18 cellular contexts compared by ENCODE assay signal in genomic region chr3:139541156-139541897, GRCh38. TPM values are rescaled to one million over a fixed set of nuclear protein-coding genes. Genes with fewer than 3 reads are reported as not detected.
DNase-seq lines count a peak whose midpoint lies in the region; ATAC-seq and TF ChIP-seq lines count a peak whose summit lies in the region.
"Had no signal": no experiment of that assay in that cellular context is flagged by ENCODE, and none has a peak within 500 bp of the region (broad histone marks: within the 10 kb centered on the region; RNA-seq: fewer than 3 reads in every experiment).

No MANE protein-coding gene starts in this region.

- H3K4me3 Mint-ChIP-seq in chondrocyte (ENCODE audit: unreplicated experiment) (peak overlapping the region; percentile 3), nephron progenitor cell (peak overlapping the region; percentile 89)
- no peak overlapping the region for H3K4me3 Mint-ChIP-seq in stimulated activated memory B cell treated with anti-CD40 and anti-IgM and Interleukin-4, amounts not matched to agents 10 μg/mL and 1 μg/mL and 100 μg/mL, for 72 hours
- H3K4me3 Mint-ChIP-seq: activated T-cell treated with anti-CD3 and anti-CD28 coated beads, Interleukin-2, amount 50 U/mL, for 4 hours had no signal

- no peak for ATAC-seq in stimulated activated memory B cell treated with anti-CD40 and anti-IgM and Interleukin-4, amounts not matched to agents 10 μg/mL and 1 μg/mL and 100 μg/mL, for 72 hours
- ATAC-seq in HG03045 (IDR thresholded peaks at IDR 0.05; ENCODE audit: unreplicated experiment) = no peak
- ATAC-seq: activated T-cell treated with anti-CD3 and anti-CD28 coated beads, Interleukin-2, amount 50 U/mL, for 4 hours had no signal

- H3K27ac ChIP-seq in BLaER1 = no peak overlapping the region
- H3K27ac ChIP-seq in HUES64 (ENCODE audit: low read depth, low read length) = no peak overlapping the region
- H3K27ac ChIP-seq: C4-2B, right atrium auricular region had no signal

- no peak for TF ChIP-seq CTCF in chondrocyte (IDR thresholded peaks at IDR 0.05)
- TF ChIP-seq CTCF in nephron progenitor cell (IDR thresholded peaks at IDR 0.05) = no peak

- no peak overlapping the region for H3K9ac ChIP-seq in BLaER1
- no peak overlapping the region for H3K9ac ChIP-seq in HUES64 (ENCODE audit: low read depth, low read length)

- H3K4me1 Mint-ChIP-seq in chondrocyte (ENCODE audit: low read depth) (peaks cover 40% of the 10 kb centered on the region), nephron progenitor cell (peaks cover 58% of the 10 kb centered on the region)
- no peaks in the 10 kb centered on the region for H3K4me1 Mint-ChIP-seq in stimulated activated memory B cell treated with anti-CD40 and anti-IgM and Interleukin-4, amounts not matched to agents 10 μg/mL and 1 μg/mL and 100 μg/mL, for 72 hours

- H3K4me1 ChIP-seq in BLaER1 (peaks cover 22% of the 10 kb centered on the region), HUES64 (ENCODE audit: insufficient read depth, low read length) (peaks cover 19% of the 10 kb centered on the region)

- no peak overlapping the region for H3K4me3 ChIP-seq in BLaER1
- 0 out of 2 replicates have a peak overlapping the region, but pooled peaks have one; percentile 59 for H3K4me3 ChIP-seq in HUES64 (ENCODE audit: low read length)

- no peaks in the 10 kb centered on the region for H4K20me1 ChIP-seq in BLaER1

- H3K27me3 Mint-ChIP-seq in chondrocyte (ENCODE audit: low read depth) (no peaks in the 10 kb centered on the region), nephron progenitor cell (ENCODE audit: low read depth, poor library complexity) (peaks cover 2% of the 10 kb centered on the region)
- H3K27me3 Mint-ChIP-seq in stimulated activated memory B cell treated with anti-CD40 and anti-IgM and Interleukin-4, amounts not matched to agents 10 μg/mL and 1 μg/mL and 100 μg/mL, for 72 hours = peaks cover 55% of the 10 kb centered on the region

- DNase-seq in chondrocyte (ENCODE audit: low spot score) = no peak
- DNase-seq in nephron progenitor cell = no peak
- DNase-seq in NOMO-1 treated with dmso at 0.1 percent for 144 hours (lab: John Stamatoyannopoulos, UW; ENCODE audit: unreplicated experiment) = no peak
- no peak for DNase-seq in H4 (ENCODE audit: low spot score)
- DNase-seq: activated CD4-positive, alpha-beta T cell treated with anti-CD3 and anti-CD28 coated beads for 48 hours; activated T-cell treated with anti-CD3 and anti-CD28 coated beads, Interleukin-2, amount 50 U/mL, for 4 hours; EL; MV-4-11; NCI-H446; RPMI8226; stimulated activated CD4-positive, alpha-beta T cell treated with anti-CD3 and anti-CD28 coated beads, Interleukin-4, amount 100 ng/mL, for 1 hour had no signal

- H3K9me3 ChIP-seq in BLaER1 = no peaks in the 10 kb centered on the region
- H3K9me3 ChIP-seq in HUES64 (ENCODE audit: insufficient read depth, low read depth, low read length) = no peaks in the 10 kb centered on the region
- H3K9me3 ChIP-seq: right atrium auricular region had no signal

- WGBS in HUES64 = 94% methylated on average over 5 of the region's 5 CpGs

- peak overlapping the region; percentile 94 for H3K4me2 ChIP-seq in BLaER1

- H3K27me3 ChIP-seq in BLaER1 (peaks cover 35% of the 10 kb centered on the region), HUES64 (ENCODE audit: insufficient read depth, low read length) (peaks cover 32% of the 10 kb centered on the region)
- H3K27me3 ChIP-seq: right atrium auricular region had no signal

- peaks cover 3% of the 10 kb centered on the region for H3K9me3 Mint-ChIP-seq in chondrocyte (ENCODE audit: low read depth)
- peaks cover 5% of the 10 kb centered on the region for H3K9me3 Mint-ChIP-seq in nephron progenitor cell
- no peaks in the 10 kb centered on the region for H3K9me3 Mint-ChIP-seq in stimulated activated memory B cell treated with anti-CD40 and anti-IgM and Interleukin-4, amounts not matched to agents 10 μg/mL and 1 μg/mL and 100 μg/mL, for 72 hours
- H3K9me3 Mint-ChIP-seq: activated T-cell treated with anti-CD3 and anti-CD28 coated beads, Interleukin-2, amount 50 U/mL, for 4 hours had no signal

- H3K36me3 ChIP-seq in BLaER1 (no peaks in the 10 kb centered on the region), HUES64 (ENCODE audit: insufficient read depth, low read length) (no peaks in the 10 kb centered on the region)
- H3K36me3 ChIP-seq: right atrium auricular region had no signal

- H3K27ac Mint-ChIP-seq in chondrocyte (ENCODE audit: unreplicated experiment) (no peak overlapping the region), nephron progenitor cell (peak overlapping the region; percentile 97)
- no peak overlapping the region for H3K27ac Mint-ChIP-seq in stimulated activated memory B cell treated with anti-CD40 and anti-IgM and Interleukin-4, amounts not matched to agents 10 μg/mL and 1 μg/mL and 100 μg/mL, for 72 hours

- H3K36me3 Mint-ChIP-seq in chondrocyte (ENCODE audit: low read depth) (no peaks in the 10 kb centered on the region), nephron progenitor cell (ENCODE audit: low read depth) (peaks cover 46% of the 10 kb centered on the region)
- H3K36me3 Mint-ChIP-seq in stimulated activated memory B cell treated with anti-CD40 and anti-IgM and Interleukin-4, amounts not matched to agents 10 μg/mL and 1 μg/mL and 100 μg/mL, for 72 hours = no peaks in the 10 kb centered on the region

RNA-seq across cellular contexts. Expression of gene RBP1, which starts 1.8 kb away (rescaled TPM):
- polyA plus RNA-seq in HUES64 (2013, experiment 1 of 2) = 73.3 TPM
- polyA plus RNA-seq in HUES64 (2013, experiment 2 of 2) = 86.6 TPM
- 13.2 to 24.6 TPM (median 19.8 TPM) in 3 replicates for total RNA-seq in chondrocyte
- total RNA-seq in H4 (2014; rRNA removed; shearing (Covaris generic)) = 4.8 TPM in 1 of 2 replicates, not detected in the other
- total RNA-seq: T-helper 2 cell treated with Interferon-gamma antibody and Interleukin-4, amounts not matched to agents 100 ng/mL and 5 ng/mL, for 36 hours had no signal
